ENCODE assay signal across 8 cellular contexts in genomic region chr11:70204466-70204799, GRCh38. TPM values are rescaled to one million over a fixed set of nuclear protein-coding genes. Genes with fewer than 3 reads are reported as not detected.
DNase-seq lines count a peak whose midpoint lies in the region; ATAC-seq and TF ChIP-seq lines count a peak whose summit lies in the region.

No MANE protein-coding gene starts in this region.

- TF ChIP-seq CTCF in brain (conservative IDR thresholded peaks at IDR 0.05) = no peak

- H3K36me3 Mint-ChIP-seq in stimulated activated naive CD8-positive, alpha-beta T cell treated with anti-CD3 and anti-CD28 coated beads, Interleukin-15, Interleukin-2, amounts not matched to agents 100 ng/mL and 50 ng/mL, for 24 hours (ENCODE audit: low read depth) = peaks cover 44% of the 10 kb centered on the region
- peaks cover 27% of the 10 kb centered on the region for H3K36me3 Mint-ChIP-seq in brain

- H3K36me3 ChIP-seq in mesodermal cell (ENCODE audit: control insufficient read depth, insufficient read depth, low read length) = peaks cover 52% of the 10 kb centered on the region

- no peaks in the 10 kb centered on the region for H3K27me3 Mint-ChIP-seq in stimulated activated naive CD8-positive, alpha-beta T cell treated with anti-CD3 and anti-CD28 coated beads, Interleukin-15, Interleukin-2, amounts not matched to agents 100 ng/mL and 50 ng/mL, for 24 hours
- H3K27me3 Mint-ChIP-seq in brain = peaks cover 3% of the 10 kb centered on the region

- peak overlapping the region; percentile 96 for H3K4me3 Mint-ChIP-seq in stimulated activated naive CD8-positive, alpha-beta T cell treated with anti-CD3 and anti-CD28 coated beads, Interleukin-15, Interleukin-2, amounts not matched to agents 100 ng/mL and 50 ng/mL, for 24 hours
- peak overlapping the region; percentile 95 to 97 (median 96) for H3K4me3 Mint-ChIP-seq in brain

- peak overlapping the region; percentile 96 for H3K27ac Mint-ChIP-seq in stimulated activated naive CD8-positive, alpha-beta T cell treated with anti-CD3 and anti-CD28 coated beads, Interleukin-15, Interleukin-2, amounts not matched to agents 100 ng/mL and 50 ng/mL, for 24 hours
- H3K27ac Mint-ChIP-seq in brain = peak overlapping the region; percentile 91 to 97 (median 96)

- no peaks in the 10 kb centered on the region for H3K9me3 ChIP-seq in mesodermal cell (ENCODE audit: control insufficient read depth, low read length)

- ATAC-seq in stimulated activated naive CD8-positive, alpha-beta T cell treated with anti-CD3 and anti-CD28 coated beads, Interleukin-15, Interleukin-2, amounts not matched to agents 100 U/mL and 50 U/mL, for 24 hours = no peak
- ATAC-seq in HG02970 (IDR thresholded peaks at IDR 0.05; ENCODE audit: low FRiP score, unreplicated experiment) = no peak

- peaks cover 55% of the 10 kb centered on the region for H3K4me1 Mint-ChIP-seq in stimulated activated naive CD8-positive, alpha-beta T cell treated with anti-CD3 and anti-CD28 coated beads, Interleukin-15, Interleukin-2, amounts not matched to agents 100 ng/mL and 50 ng/mL, for 24 hours (ENCODE audit: low read depth)
- peaks cover 31% of the 10 kb centered on the region for H3K4me1 Mint-ChIP-seq in brain

- H3K4me3 ChIP-seq in mesodermal cell (ENCODE audit: extremely low read depth, insufficient read depth, low read length, poor library complexity, severe bottlenecking) = peak overlapping the region; percentile 97

- no peaks in the 10 kb centered on the region for H3K9me3 Mint-ChIP-seq in stimulated activated naive CD8-positive, alpha-beta T cell treated with anti-CD3 and anti-CD28 coated beads, Interleukin-15, Interleukin-2, amounts not matched to agents 100 ng/mL and 50 ng/mL, for 24 hours
- H3K9me3 Mint-ChIP-seq in brain = no peaks in the 10 kb centered on the region

- H3K27ac ChIP-seq in mesodermal cell (ENCODE audit: low read depth, low read length, severe bottlenecking) = peak overlapping the region; percentile 91

- 39 to 58% methylated on average over 4 of the region's 4 CpGs for WGBS in mesodermal cell (ENCODE audit: insufficient coverage in 2 of 2), 2 experiments

- peaks cover 21% of the 10 kb centered on the region for H3K4me1 ChIP-seq in mesodermal cell (ENCODE audit: control insufficient read depth, insufficient read depth, low read length, poor library complexity, severe bottlenecking)

- DNase-seq in stimulated activated naive CD8-positive, alpha-beta T cell treated with anti-CD3 and anti-CD28 coated beads, Interleukin-15, Interleukin-2, amounts not matched to agents 100 U/mL and 50 U/mL, for 24 hours = no peak
- no peak for DNase-seq in germinal center (ENCODE audit: low spot score)
- DNase-seq in islet precursor cell = no peak
- DNase-seq in DMS79 treated with DMSO at 0.1 percent for 48 hours (lab: John Stamatoyannopoulos, UW) = no peak

RNA-seq across cellular contexts. Expression of gene FADD, which starts 1.3 kb away (rescaled TPM):
- polyA plus RNA-seq in brain (ENCODE audit: insufficient read depth, low read depth, low replicate concordance) = 17.8 TPM
- polyA plus RNA-seq in mesodermal cell (2013, experiment 1 of 2) = 35.4 TPM
- 32.2 TPM for polyA plus RNA-seq in mesodermal cell (2013, experiment 2 of 2)
